ENCODE assay signal across 21 cellular contexts in the genomic region with DNA sequence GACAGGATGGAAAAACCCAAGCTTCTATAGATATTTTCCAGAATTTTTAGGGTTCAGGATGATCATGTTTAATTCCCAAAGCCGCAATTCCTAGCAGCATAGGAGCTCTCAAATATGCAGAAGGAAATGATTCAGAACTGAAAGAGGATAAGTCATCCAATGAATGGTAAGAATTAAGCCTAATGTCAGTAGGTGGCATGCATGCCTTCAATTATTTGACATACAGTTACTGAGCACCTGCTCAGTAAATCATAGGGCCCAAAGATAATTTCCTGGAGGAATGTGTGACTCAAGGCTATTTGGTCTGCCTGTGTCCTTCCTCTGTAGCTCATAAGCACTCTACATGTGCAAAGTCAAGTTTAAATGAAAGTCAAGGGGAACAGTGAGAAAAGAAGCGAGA.
A peak's percentile ranks its signal among the peaks of the same experiment; 100 is the strongest.
DNase-seq lines count a peak whose midpoint lies in the region; ATAC-seq and TF ChIP-seq lines count a peak whose summit lies in the region.
"Had no signal": no experiment of that assay in that cellular context is flagged by ENCODE, and none has a peak within 500 bp of the region (broad histone marks: within the 10 kb centered on the region; RNA-seq: fewer than 3 reads in every experiment).

No MANE protein-coding gene starts in this region.

- H3K36me3 ChIP-seq in mammary epithelial cell (ENCODE audit: insufficient read depth, low read length) (no peaks in the 10 kb centered on the region), osteoblast (ENCODE audit: insufficient read depth, low read length) (no peaks in the 10 kb centered on the region)
- H3K36me3 ChIP-seq: right atrium auricular region, vagina had no signal

- H3K36me3 Mint-ChIP-seq in activated T-cell treated with anti-CD3 and anti-CD28 coated beads, Interleukin-2, amount 50 U/mL, for 72 hours (ENCODE audit: insufficient read depth in 2 of 2), result no peaks in the 10 kb centered on the region
- no peaks in the 10 kb centered on the region for H3K36me3 Mint-ChIP-seq in activated T-helper 17 cell treated with anti-CD3 and anti-CD28 coated beads, Interleukin-2, amount 50 U/mL, for 72 hours (ENCODE audit: low read depth)
- H3K36me3 Mint-ChIP-seq: CD4-positive, CD25-positive, alpha-beta regulatory T cell; naive thymus-derived CD4-positive, alpha-beta T cell; stimulated activated effector memory CD8-positive, alpha-beta T cell treated with anti-CD3 and anti-CD28 coated beads, Interleukin-12 subunit alpha, Interleukin-12 subunit beta, amount 100 ng/mL, for 72 hours had no signal

- no peak overlapping the region for H3K4me3 Mint-ChIP-seq in activated T-cell treated with anti-CD3 and anti-CD28 coated beads, Interleukin-2, amount 50 U/mL, for 72 hours
- H3K4me3 Mint-ChIP-seq in activated T-helper 17 cell treated with anti-CD3 and anti-CD28 coated beads, Interleukin-2, amount 50 U/mL, for 72 hours, result no peak overlapping the region
- H3K4me3 Mint-ChIP-seq: CD4-positive, CD25-positive, alpha-beta regulatory T cell; naive thymus-derived CD4-positive, alpha-beta T cell; stimulated activated effector memory CD8-positive, alpha-beta T cell treated with anti-CD3 and anti-CD28 coated beads, Interleukin-12 subunit alpha, Interleukin-12 subunit beta, amount 100 ng/mL, for 72 hours had no signal

- no peak overlapping the region for H3K27ac ChIP-seq in mammary epithelial cell (ENCODE audit: insufficient read depth, low read depth, low read length)
- no peak overlapping the region for H3K27ac ChIP-seq in osteoblast (ENCODE audit: low read depth, low read length)
- H3K27ac ChIP-seq: right atrium auricular region, vagina had no signal

- H3K4me3 ChIP-seq in mammary epithelial cell (replicated peaks in 1 of 3; ENCODE audit: insufficient read depth in 1 of 3, low read depth in 2 of 3, low read length in 3 of 3) (no peak overlapping the region), osteoblast (ENCODE audit: insufficient read depth, low read length) (no peak overlapping the region)
- H3K4me3 ChIP-seq: right atrium auricular region, vagina had no signal

- dilution Hi-C loops in mammary epithelial cell (cut with HindIII; ENCODE audit: low sequenced_read_pairs), result no loop called here

- WGBS in mammary epithelial cell (ENCODE audit: low coverage, missing lambda C conversion rate), result 83% methylated on average over 2 of the region's 2 CpGs

- no peak overlapping the region for H3K27ac Mint-ChIP-seq in activated T-cell treated with anti-CD3 and anti-CD28 coated beads, Interleukin-2, amount 50 U/mL, for 72 hours
- no peak overlapping the region for H3K27ac Mint-ChIP-seq in activated T-helper 17 cell treated with anti-CD3 and anti-CD28 coated beads, Interleukin-2, amount 50 U/mL, for 72 hours
- H3K27ac Mint-ChIP-seq: CD4-positive, CD25-positive, alpha-beta regulatory T cell; naive thymus-derived CD4-positive, alpha-beta T cell; stimulated activated effector memory CD8-positive, alpha-beta T cell treated with anti-CD3 and anti-CD28 coated beads, Interleukin-12 subunit alpha, Interleukin-12 subunit beta, amount 100 ng/mL, for 72 hours had no signal

- intact Hi-C loops in mammary epithelial cell (cut with micrococcal nuclease), result loop anchor here (1.0 to 2.0 kb wide), 3 partner anchors 42 to 454 kb away; no protein-coding TSS in a partner anchor

- no peak overlapping the region for H3K9ac ChIP-seq in mammary epithelial cell (ENCODE audit: insufficient read depth, low read length)

- no peak for ATAC-seq in activated T-cell treated with anti-CD3 and anti-CD28 coated beads, Interleukin-2, amount 50 U/mL, for 72 hours (replicated peaks in 1 of 2)
- ATAC-seq in GM18517 (IDR thresholded peaks at IDR 0.05; ENCODE audit: unreplicated experiment), result no peak
- no peak for ATAC-seq in GM21825 (IDR thresholded peaks at IDR 0.05; ENCODE audit: unreplicated experiment)
- ATAC-seq in activated T-helper 17 cell treated with anti-CD3 and anti-CD28 coated beads, Interleukin-2, amount 50 U/mL, for 72 hours (replicated peaks), result no peak
- ATAC-seq: naive thymus-derived CD4-positive, alpha-beta T cell; stimulated activated effector memory CD8-positive, alpha-beta T cell treated with anti-CD3 and anti-CD28 coated beads, Interleukin-12 subunit alpha, Interleukin-12 subunit beta, amount 100 ng/mL, for 72 hours had no signal

- H3K79me2 ChIP-seq in mammary epithelial cell (ENCODE audit: insufficient read depth, low read length) (no peaks in the 10 kb centered on the region), osteoblast (ENCODE audit: insufficient read depth, low read length) (no peaks in the 10 kb centered on the region)

- no peaks in the 10 kb centered on the region for H3K9me3 ChIP-seq in mammary epithelial cell (replicated peaks; ENCODE audit: insufficient read depth, low read length)
- H3K9me3 ChIP-seq in osteoblast (ENCODE audit: low read depth, low read length), result no peaks in the 10 kb centered on the region
- H3K9me3 ChIP-seq: right atrium auricular region, vagina had no signal

- H3K4me1 ChIP-seq in mammary epithelial cell (ENCODE audit: insufficient read depth, low read length), result peaks cover 28% of the 10 kb centered on the region
- H3K4me1 ChIP-seq in osteoblast (ENCODE audit: insufficient read depth, low read length), result peaks cover 22% of the 10 kb centered on the region
- H3K4me1 ChIP-seq: right atrium auricular region, vagina had no signal

- no peak overlapping the region for H3K4me2 ChIP-seq in mammary epithelial cell (ENCODE audit: insufficient read depth, low read depth, low read length)
- H3K4me2 ChIP-seq in osteoblast (ENCODE audit: insufficient read depth, low read length), result no peak overlapping the region

- H4K20me1 ChIP-seq in mammary epithelial cell (ENCODE audit: insufficient read depth, low read length) (no peaks in the 10 kb centered on the region), osteoblast (ENCODE audit: insufficient read depth, low read length) (no peaks in the 10 kb centered on the region)

- no peaks in the 10 kb centered on the region for H3K27me3 Mint-ChIP-seq in activated T-cell treated with anti-CD3 and anti-CD28 coated beads, Interleukin-2, amount 50 U/mL, for 72 hours (ENCODE audit: low read depth)
- H3K27me3 Mint-ChIP-seq in activated T-helper 17 cell treated with anti-CD3 and anti-CD28 coated beads, Interleukin-2, amount 50 U/mL, for 72 hours, result peaks cover 10% of the 10 kb centered on the region

- DNase-seq in DMS53 treated with DMSO at 0.1 percent for 48 hours (lab: John Stamatoyannopoulos, UW; ENCODE audit: unreplicated experiment) (peak; percentile 34), LHCN-M2 (ENCODE audit: low read depth) (peak; percentile 98), mammary epithelial cell (peak; percentile 78), osteoblast (ENCODE audit: insufficient read length, low spot score, missing footprints) (peak; percentile 75)
- DNase-seq in activated T-cell treated with anti-CD3 and anti-CD28 coated beads, Interleukin-2, amount 50 U/mL, for 72 hours, result no peak
- DNase-seq: activated naive CD4-positive, alpha-beta T cell; CD4-positive, CD25-positive, alpha-beta regulatory T cell; effector memory CD4-positive, alpha-beta T cell; glutamatergic neuron; KBM-7; naive thymus-derived CD4-positive, alpha-beta T cell; NCI-H1436 treated with DMSO at 0.1 percent for 48 hours; NCI-H524 treated with DMSO at 0.1 percent for 48 hours; Right ventricle myocardium superior; stimulated activated CD4-positive, alpha-beta T cell treated with anti-CD3 and anti-CD28 coated beads, Interleukin-4, amount 100 ng/mL, for 24 hours had no signal

- H3K4me1 Mint-ChIP-seq in activated T-cell treated with anti-CD3 and anti-CD28 coated beads, Interleukin-2, amount 50 U/mL, for 72 hours (ENCODE audit: low read depth), result no peaks in the 10 kb centered on the region
- peaks cover 5% of the 10 kb centered on the region for H3K4me1 Mint-ChIP-seq in activated T-helper 17 cell treated with anti-CD3 and anti-CD28 coated beads, Interleukin-2, amount 50 U/mL, for 72 hours
- H3K4me1 Mint-ChIP-seq: CD4-positive, CD25-positive, alpha-beta regulatory T cell; naive thymus-derived CD4-positive, alpha-beta T cell; stimulated activated effector memory CD8-positive, alpha-beta T cell treated with anti-CD3 and anti-CD28 coated beads, Interleukin-12 subunit alpha, Interleukin-12 subunit beta, amount 100 ng/mL, for 72 hours had no signal

- in situ Hi-C loops in mammary epithelial cell (cut with MboI; ENCODE audit: low sequenced_read_pairs in 2 of 2), result loop anchor here in 1 of 2 donors (25.0 kb wide), 1 partner anchor 780 kb away; no protein-coding TSS in a partner anchor

- BruUV-seq in mammary epithelial cell (replicated peaks; lab: Mats Ljungman, UMichigan), result no TSS peak

- H3K27me3 ChIP-seq in mammary epithelial cell (ENCODE audit: insufficient read depth, low read length) (no peaks in the 10 kb centered on the region), osteoblast (ENCODE audit: insufficient read depth, low read length) (no peaks in the 10 kb centered on the region)
- H3K27me3 ChIP-seq: right atrium auricular region, vagina had no signal

- no peaks in the 10 kb centered on the region for H3K9me3 Mint-ChIP-seq in activated T-cell treated with anti-CD3 and anti-CD28 coated beads, Interleukin-2, amount 50 U/mL, for 72 hours
- H3K9me3 Mint-ChIP-seq in activated T-helper 17 cell treated with anti-CD3 and anti-CD28 coated beads, Interleukin-2, amount 50 U/mL, for 72 hours, result no peaks in the 10 kb centered on the region
- H3K9me3 Mint-ChIP-seq: naive thymus-derived CD4-positive, alpha-beta T cell; stimulated activated effector memory CD8-positive, alpha-beta T cell treated with anti-CD3 and anti-CD28 coated beads, Interleukin-12 subunit alpha, Interleukin-12 subunit beta, amount 100 ng/mL, for 72 hours had no signal

- CTCF ChIA-PET in mammary epithelial cell (lab: Charles Lee; ENCODE audit: low non-redundant PET), result interaction anchor here (0.5 to 1.5 kb wide), 5 partner anchors 42 to 453 kb away, joined by 3 to 18 read pairs (median 5); no protein-coding TSS in a partner anchor

- H2AFZ ChIP-seq in mammary epithelial cell (ENCODE audit: low read depth, low read length) (no peak overlapping the region), osteoblast (ENCODE audit: low read length) (no peak overlapping the region)

- TF ChIP-seq CTCF in mammary epithelial cell (conservative IDR thresholded peaks at IDR 0.05 in 1 of 2, IDR thresholded peaks at IDR 0.05 in 1 of 2; ENCODE audit: extremely low read depth in 1 of 2, insufficient read depth in 1 of 2, low read depth in 1 of 2, low read length in 2 of 2), result peak in 1 of 2 donors; percentile 21
- no peak for TF ChIP-seq CTCF in osteoblast (IDR thresholded peaks at IDR 0.05; ENCODE audit: extremely low read depth, low read depth, low read length)

Comparison
In these comparisons a context has a peak if more than half of its experiments do, and no peak if none do; other contexts are left out.
1. DNase-seq: peak in DMS53 treated with DMSO at 0.1 percent for 48 hours (single experiment), LHCN-M2 (single experiment), mammary epithelial cell (single experiment) and osteoblast (single experiment); none in activated T-cell treated with anti-CD3 and anti-CD28 coated beads, Interleukin-2, amount 50 U/mL, for 72 hours (0 of 2).